8 cellular contexts compared by ENCODE assay signal in the genomic region with DNA sequence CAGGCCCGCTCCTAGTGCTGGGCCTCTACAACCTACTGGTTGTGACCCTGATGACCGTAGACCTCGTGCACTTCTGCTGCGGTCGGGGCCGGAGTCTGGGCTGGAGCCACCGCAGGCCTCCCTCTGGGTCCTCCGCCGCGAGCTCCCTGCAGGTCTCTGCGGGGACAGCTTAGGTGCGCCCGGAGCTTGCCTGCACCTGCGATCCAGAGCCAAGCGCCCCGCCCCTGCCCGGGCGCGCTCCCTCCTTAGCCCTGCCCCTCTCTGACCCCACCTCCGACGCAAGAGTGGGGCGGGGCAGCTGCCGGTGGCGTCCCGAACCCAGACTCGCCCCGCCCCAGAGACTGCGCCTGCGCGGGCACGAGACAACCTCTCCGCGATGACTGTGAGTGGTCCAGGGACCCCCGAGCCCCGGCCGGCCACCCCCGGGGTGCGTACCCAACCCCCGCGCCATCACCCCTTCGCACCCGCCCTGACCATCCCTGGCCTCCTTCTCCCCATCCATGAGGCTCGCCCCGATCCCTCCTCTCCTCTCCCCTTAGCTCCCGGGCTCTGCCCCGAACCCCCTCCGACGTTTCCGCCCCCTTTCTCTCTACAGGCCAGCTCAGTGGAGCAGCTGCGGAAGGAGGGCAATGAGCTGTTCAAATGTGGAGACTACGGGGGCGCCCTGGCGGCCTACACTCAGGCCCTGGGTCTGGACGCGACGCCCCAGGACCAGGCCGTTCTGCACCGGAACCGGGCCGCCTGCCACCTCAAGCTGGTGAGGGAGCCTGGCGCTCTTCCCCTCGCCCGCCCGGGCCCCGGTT. TPM values are rescaled to one million over a fixed set of nuclear protein-coding genes. Genes with fewer than 3 reads are reported as not detected.
A peak's percentile ranks its signal among the peaks of the same experiment; 100 is the strongest.
DNase-seq lines count a peak whose midpoint lies in the region; ATAC-seq and TF ChIP-seq lines count a peak whose summit lies in the region.

A gene with protein sequence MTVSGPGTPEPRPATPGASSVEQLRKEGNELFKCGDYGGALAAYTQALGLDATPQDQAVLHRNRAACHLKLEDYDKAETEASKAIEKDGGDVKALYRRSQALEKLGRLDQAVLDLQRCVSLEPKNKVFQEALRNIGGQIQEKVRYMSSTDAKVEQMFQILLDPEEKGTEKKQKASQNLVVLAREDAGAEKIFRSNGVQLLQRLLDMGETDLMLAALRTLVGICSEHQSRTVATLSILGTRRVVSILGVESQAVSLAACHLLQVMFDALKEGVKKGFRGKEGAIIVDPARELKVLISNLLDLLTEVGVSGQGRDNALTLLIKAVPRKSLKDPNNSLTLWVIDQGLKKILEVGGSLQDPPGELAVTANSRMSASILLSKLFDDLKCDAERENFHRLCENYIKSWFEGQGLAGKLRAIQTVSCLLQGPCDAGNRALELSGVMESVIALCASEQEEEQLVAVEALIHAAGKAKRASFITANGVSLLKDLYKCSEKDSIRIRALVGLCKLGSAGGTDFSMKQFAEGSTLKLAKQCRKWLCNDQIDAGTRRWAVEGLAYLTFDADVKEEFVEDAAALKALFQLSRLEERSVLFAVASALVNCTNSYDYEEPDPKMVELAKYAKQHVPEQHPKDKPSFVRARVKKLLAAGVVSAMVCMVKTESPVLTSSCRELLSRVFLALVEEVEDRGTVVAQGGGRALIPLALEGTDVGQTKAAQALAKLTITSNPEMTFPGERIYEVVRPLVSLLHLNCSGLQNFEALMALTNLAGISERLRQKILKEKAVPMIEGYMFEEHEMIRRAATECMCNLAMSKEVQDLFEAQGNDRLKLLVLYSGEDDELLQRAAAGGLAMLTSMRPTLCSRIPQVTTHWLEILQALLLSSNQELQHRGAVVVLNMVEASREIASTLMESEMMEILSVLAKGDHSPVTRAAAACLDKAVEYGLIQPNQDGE (plus strand): TSS at position 337 of the 803 bp plus-strand sequence. CDS start 40 bp downstream, at position 377.

- peak within 1 kb of the TSS; percentile 29 for H3K27ac ChIP-seq in cardiac muscle cell

- intact Hi-C loops in posterior cingulate gyrus (cut with DNase I), result loop anchor here (1.0 to 2.0 kb wide), 2 partner anchors 33 to 286 kb away; no protein-coding TSS in a partner anchor

- peaks cover 50% of the 10 kb centered on the region for H3K4me1 Mint-ChIP-seq in activated naive CD8-positive, alpha-beta T cell treated with anti-CD3 and anti-CD28 coated beads, Interleukin-2, amount 50 U/mL, for 24 hours
- H3K4me1 Mint-ChIP-seq in type B pancreatic cell (ENCODE audit: unreplicated experiment), result peaks cover 31% of the 10 kb centered on the region

- peaks cover 6% of the 10 kb centered on the region for H3K4me1 ChIP-seq in cardiac muscle cell (ENCODE audit: low read depth)

- DNase-seq in NCI-H1417 (lab: John Stamatoyannopoulos, UW) (peak; percentile 94 to 97 (median 97)), SW480 (ENCODE audit: low spot score) (peak; percentile 91), cardiac muscle cell (ENCODE audit: low read depth in 1 of 2, low spot score in 1 of 2) (peak; percentile 86 to 92), posterior cingulate gyrus (peak; percentile 81 to 99 (median 92)), type B pancreatic cell (ENCODE audit: extremely low spot score, unreplicated experiment) (peak; percentile 93)
- peak; percentile 99 for DNase-seq in activated naive CD8-positive, alpha-beta T cell treated with anti-CD3 and anti-CD28 coated beads, Interleukin-2, amount 50 U/mL, for 24 hours

- no peaks in the 10 kb centered on the region for H3K27me3 Mint-ChIP-seq in activated naive CD8-positive, alpha-beta T cell treated with anti-CD3 and anti-CD28 coated beads, Interleukin-2, amount 50 U/mL, for 24 hours
- no peaks in the 10 kb centered on the region for H3K27me3 Mint-ChIP-seq in type B pancreatic cell

- peak within 1 kb of the TSS; percentile 92 for H3K27ac Mint-ChIP-seq in activated naive CD8-positive, alpha-beta T cell treated with anti-CD3 and anti-CD28 coated beads, Interleukin-2, amount 50 U/mL, for 24 hours
- H3K27ac Mint-ChIP-seq in type B pancreatic cell, result peak within 1 kb of the TSS; percentile 94

- peak within 1 kb of the TSS; percentile 58 for H3K4me3 ChIP-seq in cardiac muscle cell

- no peaks in the 10 kb centered on the region for H3K9me3 ChIP-seq in cardiac muscle cell (ENCODE audit: low read depth)

- H3K4me3 Mint-ChIP-seq in activated naive CD8-positive, alpha-beta T cell treated with anti-CD3 and anti-CD28 coated beads, Interleukin-2, amount 50 U/mL, for 24 hours, result peak within 1 kb of the TSS; percentile 84
- H3K4me3 Mint-ChIP-seq in type B pancreatic cell, result peak within 1 kb of the TSS; percentile 93

- peaks cover 5% of the 10 kb centered on the region for H3K36me3 Mint-ChIP-seq in activated naive CD8-positive, alpha-beta T cell treated with anti-CD3 and anti-CD28 coated beads, Interleukin-2, amount 50 U/mL, for 24 hours (ENCODE audit: low read depth)
- peaks cover 4% of the 10 kb centered on the region for H3K36me3 Mint-ChIP-seq in type B pancreatic cell

- H3K9me3 Mint-ChIP-seq in activated naive CD8-positive, alpha-beta T cell treated with anti-CD3 and anti-CD28 coated beads, Interleukin-2, amount 50 U/mL, for 24 hours, result no peaks in the 10 kb centered on the region
- H3K9me3 Mint-ChIP-seq in type B pancreatic cell, result no peaks in the 10 kb centered on the region

- TF ChIP-seq CTCF in GM12874 (IDR thresholded peaks at IDR 0.05; ENCODE audit: insufficient read depth, low read depth, low read length) (0 out of 2 replicates have a peak, but pooled peaks have one; percentile 0), cardiac muscle cell (IDR thresholded peaks at IDR 0.05; ENCODE audit: low read depth, low read length) (no peak), type B pancreatic cell (conservative IDR thresholded peaks at IDR 0.05) (no peak)

- ATAC-seq in HG02759 (IDR thresholded peaks at IDR 0.05; ENCODE audit: unreplicated experiment), result peak; percentile 71
- peak; percentile 75 for ATAC-seq in activated naive CD8-positive, alpha-beta T cell treated with anti-CD3 and anti-CD28 coated beads, Interleukin-2, amount 50 U/mL, for 24 hours

- peaks cover 17% of the 10 kb centered on the region for H3K36me3 ChIP-seq in cardiac muscle cell

- H3K27me3 ChIP-seq in cardiac muscle cell, result no peaks in the 10 kb centered on the region

RNA-seq across cellular contexts. Expression of the gene that starts here (rescaled TPM):
- total RNA-seq in cardiac muscle cell (61.8 and 68.2 TPM in 2 replicates), type B pancreatic cell (ENCODE audit: low replicate concordance) (78.9 and 80.2 TPM in 2 replicates)
- polyA plus RNA-seq in cardiac muscle cell, result 52.5 and 61.1 TPM in 2 replicates

Comparison
In these comparisons a context has a peak if more than half of its experiments do, and no peak if none do; other contexts are left out.
1. Peak in every context shown above with its lines: DNase-seq, ATAC-seq, H3K4me3 ChIP-seq and H3K27ac ChIP-seq.